Comparison of ENCODE assay signal across 8 cellular contexts in the genomic region with DNA sequence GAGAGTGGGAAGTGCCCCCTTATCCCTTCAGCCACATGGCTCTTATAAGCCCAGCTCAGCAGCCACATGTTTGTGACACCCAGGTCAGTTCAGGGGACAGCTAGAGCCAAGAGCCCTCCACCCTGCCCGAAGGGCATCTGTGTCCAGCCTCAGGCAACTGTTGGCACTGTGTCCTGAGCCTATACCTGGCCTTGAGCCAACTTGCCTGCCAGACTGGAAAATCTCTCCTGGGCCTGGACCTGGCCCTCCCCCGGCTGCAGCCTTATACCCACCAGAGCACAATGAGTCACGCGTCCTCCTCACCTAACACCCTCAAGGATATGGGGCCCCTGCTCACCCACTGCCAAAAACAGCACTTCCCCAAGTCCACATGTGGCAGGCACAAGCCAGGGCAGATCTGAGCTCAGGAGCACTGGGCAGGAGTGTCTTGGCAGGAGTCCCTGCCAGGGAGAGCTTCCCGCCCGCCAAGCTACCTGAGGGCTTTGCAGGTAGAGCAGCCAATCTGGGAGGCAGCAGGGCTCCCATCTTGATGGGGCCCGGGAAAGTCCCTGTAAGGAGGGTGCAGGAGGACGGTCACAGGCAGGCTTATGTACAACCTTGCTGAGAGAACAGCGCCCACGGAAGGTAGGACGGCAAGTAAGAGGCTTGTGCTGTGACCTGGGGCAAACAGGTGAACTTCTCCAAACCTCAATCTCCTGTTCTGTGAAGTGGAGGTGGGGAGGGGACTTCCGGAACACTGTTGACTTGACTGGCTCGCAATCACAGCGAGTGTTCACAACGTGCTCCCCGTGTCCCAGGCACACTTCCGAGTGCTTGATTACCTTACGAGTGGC.
DNase-seq lines count a peak whose midpoint lies in the region; ATAC-seq and TF ChIP-seq lines count a peak whose summit lies in the region.

No MANE protein-coding gene starts in this region.

- H3K9ac ChIP-seq in mucosa of rectum (ENCODE audit: low read depth in 1 of 2, low read length in 2 of 2), result peak overlapping the region in 1 of 2 donors; percentile 67

- DNase-seq in UCSD-AML1 (lab: John Stamatoyannopoulos, UW; ENCODE audit: unreplicated experiment) (peak; percentile 53), cardiac fibroblast (ENCODE audit: low read depth in 2 of 2) (peak; percentile 52 to 73), tibial artery (peak; percentile 56 to 85), NCI-H1694 (lab: John Stamatoyannopoulos, UW) (no peak), 8988T (no peak)

- H3K4me3 ChIP-seq in cardiac fibroblast (replicated peaks in 1 of 2; ENCODE audit: low read depth in 2 of 2, low read length in 2 of 2), result no peak overlapping the region
- H3K4me3 ChIP-seq in mucosa of rectum (ENCODE audit: low read length in 2 of 2), result peak overlapping the region in 1 of 2 donors; percentile 52
- no peak overlapping the region for H3K4me3 ChIP-seq in tibial artery

- TF ChIP-seq RAD21 in Ishikawa (IDR thresholded peaks at IDR 0.05; ENCODE audit: low read depth), result 0 out of 2 replicates have a peak, but pooled peaks have one; percentile 19

- ATAC-seq in GM21786 (IDR thresholded peaks at IDR 0.05; ENCODE audit: unreplicated experiment), result no peak

- no peaks in the 10 kb centered on the region for H3K36me3 ChIP-seq in mucosa of rectum (ENCODE audit: control insufficient read depth in 2 of 2, insufficient read depth in 2 of 2, low read length in 2 of 2)
- no peaks in the 10 kb centered on the region for H3K36me3 ChIP-seq in tibial artery

- TF ChIP-seq CTCF in cardiac fibroblast (IDR thresholded peaks at IDR 0.05; ENCODE audit: low read depth, low read length) (no peak), tibial artery (IDR thresholded peaks at IDR 0.05) (no peak)

- TF ChIP-seq EP300 in Ishikawa (IDR thresholded peaks at IDR 0.05; ENCODE audit: borderline replicate concordance), result peak; percentile 92

- peak overlapping the region; percentile 53 to 79 for H3K27ac ChIP-seq in mucosa of rectum (ENCODE audit: low read depth in 2 of 2, low read length in 2 of 2)
- H3K27ac ChIP-seq in tibial artery, result peak overlapping the region; percentile 81 to 82

- intact Hi-C loops in tibial artery (cut with DNase I; ENCODE audit: low total_unique reads), result loop anchor here (5.0 kb wide), 1 partner anchor 85 kb away; no protein-coding TSS in a partner anchor

- H3K27me3 ChIP-seq in mucosa of rectum (ENCODE audit: control insufficient read depth in 2 of 2, insufficient read depth in 2 of 2, low read length in 2 of 2) (no peaks in the 10 kb centered on the region), tibial artery (no peaks in the 10 kb centered on the region)

- H3K9me3 ChIP-seq in mucosa of rectum (ENCODE audit: control insufficient read depth in 2 of 2, low read length in 2 of 2) (no peaks in the 10 kb centered on the region), tibial artery (no peaks in the 10 kb centered on the region)

- H3K4me1 ChIP-seq in mucosa of rectum (ENCODE audit: control insufficient read depth in 2 of 2, insufficient read depth in 2 of 2, low read length in 2 of 2) (peaks cover 12 to 17% of the 10 kb centered on the region in 2 donors), tibial artery (peaks cover 0 to 32% (median 26%) of the 10 kb centered on the region in 4 donors)

TF ChIP-seq in Ishikawa, 13 proteins besides CTCF, POLR2A, EP300 and RAD21:
- TF ChIP-seq EGR1 (IDR thresholded peaks at IDR 0.05) (no peak), ZBTB7A (IDR thresholded peaks at IDR 0.05; ENCODE audit: low read depth) (peak; percentile 65; the same call in 1 of the 2 replicates), CEBPB (IDR thresholded peaks at IDR 0.05) (no peak), FOXM1 (IDR thresholded peaks at IDR 0.05; ENCODE audit: borderline replicate concordance, low read depth) (no peak; the same call in 1 of the 2 replicates), TEAD4 (IDR thresholded peaks at IDR 0.05) (peak; percentile 78), TCF12 (IDR thresholded peaks at IDR 0.05; ENCODE audit: low read depth) (peak; percentile 96), YY1 (IDR thresholded peaks at IDR 0.05; ENCODE audit: low read depth) (peak; percentile 61; the same call in 1 of the 2 replicates), CREB1 (IDR thresholded peaks at IDR 0.05; ENCODE audit: low read depth) (no peak; the same call in 1 of the 2 replicates), TAF1 (IDR thresholded peaks at IDR 0.05; ENCODE audit: low read depth) (peak; percentile 47; the same call in 1 of the 2 replicates), NFIC (IDR thresholded peaks at IDR 0.05) (peak; percentile 100)
- TF ChIP-seq, protein P1, sequence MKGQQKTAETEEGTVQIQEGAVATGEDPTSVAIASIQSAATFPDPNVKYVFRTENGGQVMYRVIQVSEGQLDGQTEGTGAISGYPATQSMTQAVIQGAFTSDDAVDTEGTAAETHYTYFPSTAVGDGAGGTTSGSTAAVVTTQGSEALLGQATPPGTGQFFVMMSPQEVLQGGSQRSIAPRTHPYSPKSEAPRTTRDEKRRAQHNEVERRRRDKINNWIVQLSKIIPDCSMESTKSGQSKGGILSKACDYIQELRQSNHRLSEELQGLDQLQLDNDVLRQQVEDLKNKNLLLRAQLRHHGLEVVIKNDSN (IDR thresholded peaks at IDR 0.05), result peak; percentile 75
- TF ChIP-seq, protein P2, sequence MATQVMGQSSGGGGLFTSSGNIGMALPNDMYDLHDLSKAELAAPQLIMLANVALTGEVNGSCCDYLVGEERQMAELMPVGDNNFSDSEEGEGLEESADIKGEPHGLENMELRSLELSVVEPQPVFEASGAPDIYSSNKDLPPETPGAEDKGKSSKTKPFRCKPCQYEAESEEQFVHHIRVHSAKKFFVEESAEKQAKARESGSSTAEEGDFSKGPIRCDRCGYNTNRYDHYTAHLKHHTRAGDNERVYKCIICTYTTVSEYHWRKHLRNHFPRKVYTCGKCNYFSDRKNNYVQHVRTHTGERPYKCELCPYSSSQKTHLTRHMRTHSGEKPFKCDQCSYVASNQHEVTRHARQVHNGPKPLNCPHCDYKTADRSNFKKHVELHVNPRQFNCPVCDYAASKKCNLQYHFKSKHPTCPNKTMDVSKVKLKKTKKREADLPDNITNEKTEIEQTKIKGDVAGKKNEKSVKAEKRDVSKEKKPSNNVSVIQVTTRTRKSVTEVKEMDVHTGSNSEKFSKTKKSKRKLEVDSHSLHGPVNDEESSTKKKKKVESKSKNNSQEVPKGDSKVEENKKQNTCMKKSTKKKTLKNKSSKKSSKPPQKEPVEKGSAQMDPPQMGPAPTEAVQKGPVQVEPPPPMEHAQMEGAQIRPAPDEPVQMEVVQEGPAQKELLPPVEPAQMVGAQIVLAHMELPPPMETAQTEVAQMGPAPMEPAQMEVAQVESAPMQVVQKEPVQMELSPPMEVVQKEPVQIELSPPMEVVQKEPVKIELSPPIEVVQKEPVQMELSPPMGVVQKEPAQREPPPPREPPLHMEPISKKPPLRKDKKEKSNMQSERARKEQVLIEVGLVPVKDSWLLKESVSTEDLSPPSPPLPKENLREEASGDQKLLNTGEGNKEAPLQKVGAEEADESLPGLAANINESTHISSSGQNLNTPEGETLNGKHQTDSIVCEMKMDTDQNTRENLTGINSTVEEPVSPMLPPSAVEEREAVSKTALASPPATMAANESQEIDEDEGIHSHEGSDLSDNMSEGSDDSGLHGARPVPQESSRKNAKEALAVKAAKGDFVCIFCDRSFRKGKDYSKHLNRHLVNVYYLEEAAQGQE (IDR thresholded peaks at IDR 0.05; ENCODE audit: low read depth), result no peak
- TF ChIP-seq, protein P3, sequence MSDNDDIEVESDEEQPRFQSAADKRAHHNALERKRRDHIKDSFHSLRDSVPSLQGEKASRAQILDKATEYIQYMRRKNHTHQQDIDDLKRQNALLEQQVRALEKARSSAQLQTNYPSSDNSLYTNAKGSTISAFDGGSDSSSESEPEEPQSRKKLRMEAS (IDR thresholded peaks at IDR 0.05), result peak; percentile 94
TF ChIP-seq in Ishikawa: peak in this region for 8.

Comparison
In these comparisons a context has a peak if more than half of its experiments do, and no peak if none do; other contexts are left out.
1. DNase-seq: peak in UCSD-AML1 (single experiment), cardiac fibroblast (2 of 2) and tibial artery (2 of 2); none in NCI-H1694 (single experiment) and 8988T (single experiment).